In the genomic region with DNA sequence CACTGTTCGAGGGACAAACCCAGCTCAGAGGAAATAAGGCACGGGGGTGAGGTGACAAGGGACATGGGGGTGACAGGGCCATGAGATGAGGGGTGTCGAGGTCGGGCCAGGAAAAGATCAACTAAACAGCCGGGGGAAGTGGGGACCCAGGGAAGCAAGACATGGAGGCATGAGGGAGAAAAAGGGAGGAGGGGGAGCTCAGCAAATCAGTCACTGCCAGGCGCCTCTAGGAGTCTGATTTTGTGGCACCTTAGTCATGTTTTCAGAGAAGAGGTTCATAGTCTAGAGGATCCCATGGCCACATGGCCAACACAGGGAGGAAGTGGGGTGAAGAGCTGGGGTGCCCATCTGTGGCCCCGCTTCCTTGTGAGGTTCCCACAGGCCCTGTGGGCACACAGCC, we compare ENCODE assay signal across 23 cellular contexts.
"Had no signal": no experiment of that assay in that cellular context is flagged by ENCODE, and none has a peak within 500 bp of the region (broad histone marks: within the 10 kb centered on the region; RNA-seq: fewer than 3 reads in every experiment).

No MANE protein-coding gene starts in this region.

- H3K4me3 Mint-ChIP-seq: dendritic cell treated with granulocyte-macrophage colony-stimulating factor and Interleukin-4, amounts not matched to agents 40 ng/mL and 50 ng/mL, for 4 days; effector memory CD8-positive, alpha-beta T cell; endodermal cell had no signal

- H3K4me1 Mint-ChIP-seq: endodermal cell had no signal

- H3K4me3 ChIP-seq: colonic mucosa, coronary artery, dorsolateral prefrontal cortex, esophagus muscularis mucosa, esophagus squamous epithelium, gastrocnemius medialis, gastroesophageal sphincter, heart left ventricle, heart right ventricle had no signal

- H3K27ac ChIP-seq: colonic mucosa, coronary artery, dorsolateral prefrontal cortex, epithelial cell of prostate, esophagus muscularis mucosa, esophagus squamous epithelium, foreskin keratinocyte, gastrocnemius medialis, gastroesophageal sphincter, heart left ventricle, heart right ventricle had no signal

- H3K27ac Mint-ChIP-seq: dendritic cell treated with granulocyte-macrophage colony-stimulating factor and Interleukin-4, amounts not matched to agents 40 ng/mL and 50 ng/mL, for 4 days; effector memory CD8-positive, alpha-beta T cell; endodermal cell had no signal

- DNase-seq: colonic mucosa; cortex of kidney; dermis blood vessel endothelial cell; dorsolateral prefrontal cortex; effector CD4-positive, alpha-beta T cell; effector CD8-positive, alpha-beta T cell; effector memory CD4-positive, alpha-beta T cell; effector memory CD8-positive, alpha-beta T cell; endodermal cell; erythroblast; esophagus squamous epithelium; foreskin fibroblast; foreskin keratinocyte; foreskin melanocyte; gastrocnemius medialis; glutamatergic neuron; heart left ventricle; heart right ventricle had no signal

- H3K36me3 ChIP-seq: colonic mucosa, esophagus muscularis mucosa, esophagus squamous epithelium, gastrocnemius medialis, gastroesophageal sphincter, heart left ventricle, heart right ventricle had no signal

- H3K27me3 Mint-ChIP-seq: dendritic cell treated with granulocyte-macrophage colony-stimulating factor and Interleukin-4, amounts not matched to agents 40 ng/mL and 50 ng/mL, for 4 days; effector memory CD8-positive, alpha-beta T cell had no signal

- H3K9me3 ChIP-seq: colonic mucosa, gastrocnemius medialis had no signal

- ATAC-seq: effector memory CD8-positive, alpha-beta T cell; foreskin keratinocyte; gastrocnemius medialis; gastroesophageal sphincter; heart left ventricle; heart right ventricle had no signal

- H3K4me1 ChIP-seq: colonic mucosa, esophagus muscularis mucosa, esophagus squamous epithelium, foreskin keratinocyte, gastrocnemius medialis, gastroesophageal sphincter, heart left ventricle, heart right ventricle had no signal

- H3K27me3 ChIP-seq: colonic mucosa, esophagus muscularis mucosa, esophagus squamous epithelium, foreskin keratinocyte, gastrocnemius medialis, gastroesophageal sphincter, heart left ventricle had no signal
